8 cellular contexts compared by ENCODE assay signal in genomic region chr19:1260749-1261511, GRCh38. TPM values are rescaled to one million over a fixed set of nuclear protein-coding genes. Genes with fewer than 3 reads are reported as not detected.
DNase-seq lines count a peak whose midpoint lies in the region; ATAC-seq and TF ChIP-seq lines count a peak whose summit lies in the region.

No MANE protein-coding gene starts in this region.

- peak overlapping the region; percentile 90 for H3K4me3 Mint-ChIP-seq in CD8-positive, alpha-beta T cell
- peak overlapping the region; percentile 89 to 94 for H3K4me3 Mint-ChIP-seq in effector memory CD8-positive, alpha-beta T cell

- no peaks in the 10 kb centered on the region for H3K9me3 ChIP-seq in CD8-positive, alpha-beta T cell (ENCODE audit: low read length)
- no peaks in the 10 kb centered on the region for H3K9me3 ChIP-seq in HUES48 (ENCODE audit: control insufficient read depth, insufficient read depth, low read length)

- peak overlapping the region; percentile 98 for H3K4me3 ChIP-seq in CD8-positive, alpha-beta T cell (ENCODE audit: low read depth, low read length)
- H3K4me3 ChIP-seq in HUES48 (ENCODE audit: low read depth, low read length), result peak overlapping the region; percentile 83
- peak overlapping the region; percentile 52 for H3K4me3 ChIP-seq in mesendoderm (ENCODE audit: low read length)

- WGBS in mesendoderm (ENCODE audit: extremely low coverage, insufficient coverage, low lambda C conversion rate), result no CpG with 5 or more reads among the region's 82 CpGs

- POLR2A ChIA-PET in CD8-positive, alpha-beta T cell (lab: Charles Lee), result interaction anchor here (1.5 to 4.5 kb wide), 5 partner anchors 8 to 194 kb away, joined by 6 to 40 read pairs (median 9); partner anchors contain the start of genes ARHGAP45, CIRBP and FAM174C

- H3K27me3 Mint-ChIP-seq in CD8-positive, alpha-beta T cell (ENCODE audit: low read depth), result no peaks in the 10 kb centered on the region
- no peaks in the 10 kb centered on the region for H3K27me3 Mint-ChIP-seq in effector memory CD8-positive, alpha-beta T cell

- DNase-seq in CD8-positive, alpha-beta T cell, result peak; percentile 94 to 98 (median 97)
- DNase-seq in GM20000 (ENCODE audit: low spot score) (peak; percentile 98), NOMO-1 treated with DMSO at 0.1 percent for 48 hours (lab: John Stamatoyannopoulos, UW; ENCODE audit: unreplicated experiment) (peak; percentile 93), mesendoderm (peak; percentile 97)
- DNase-seq in activated CD8-positive, alpha-beta memory T cell treated with anti-CD3 and anti-CD28 coated beads for 48 hours (ENCODE audit: low read depth in 2 of 3, low spot score in 2 of 3), result peak; percentile 90 to 97 (median 94)
- peak; percentile 94 to 97 (median 96) for DNase-seq in effector memory CD8-positive, alpha-beta T cell
- DNase-seq in stimulated activated CD8-positive, alpha-beta memory T cell treated with anti-CD3 and anti-CD28 coated beads, Interleukin-12 subunit alpha, Interleukin-12 subunit beta, amount 100 ng/mL, for 4 hours (ENCODE audit: low read depth), result peak; percentile 97

- H2BK15ac ChIP-seq in mesendoderm (replicated peaks; ENCODE audit: low read depth), result no peak overlapping the region

- H3K36me3 ChIP-seq in CD8-positive, alpha-beta T cell (ENCODE audit: insufficient read depth, low read length), result peaks cover 18% of the 10 kb centered on the region
- H3K36me3 ChIP-seq in HUES48 (ENCODE audit: control insufficient read depth, insufficient read depth, low read length) (peaks cover 21% of the 10 kb centered on the region), mesendoderm (ENCODE audit: control insufficient read depth, insufficient read depth, low read length) (peaks cover 4% of the 10 kb centered on the region)

- intact Hi-C loops in CD8-positive, alpha-beta T cell (cut with DNase I, micrococcal nuclease), result loop anchor here in 1 of 2 experiments (1.0 kb wide), 2 partner anchors 8 to 12 kb away; partner anchors contain the start of gene CIRBP

- H3K4me1 ChIP-seq in CD8-positive, alpha-beta T cell (ENCODE audit: insufficient read depth, low read length), result peaks cover 70% of the 10 kb centered on the region
- H3K4me1 ChIP-seq in HUES48 (ENCODE audit: control insufficient read depth, insufficient read depth, low read length) (peaks cover 43% of the 10 kb centered on the region), mesendoderm (ENCODE audit: control insufficient read depth, low read depth, low read length) (peaks cover 9% of the 10 kb centered on the region)

- CTCF ChIA-PET in CD8-positive, alpha-beta T cell (lab: Charles Lee), result interaction anchor here (0.7 to 16.0 kb wide), 3 partner anchors 12 to 565 kb away, joined by 3 to 498 read pairs (median 3); partner anchors contain the start of gene ATP5F1D

- H3K27ac ChIP-seq in CD8-positive, alpha-beta T cell (ENCODE audit: low read depth, low read length), result peak overlapping the region; percentile 99
- H3K27ac ChIP-seq in HUES48 (ENCODE audit: low read depth, low read length) (peak overlapping the region; percentile 92), mesendoderm (ENCODE audit: low read depth, low read length) (peak overlapping the region; percentile 37)

- H3K23ac ChIP-seq in mesendoderm (ENCODE audit: low read length), result no peak overlapping the region

- peaks cover 57% of the 10 kb centered on the region for H3K4me1 Mint-ChIP-seq in CD8-positive, alpha-beta T cell (ENCODE audit: low read depth)
- peaks cover 44 to 52% of the 10 kb centered on the region in 2 donors for H3K4me1 Mint-ChIP-seq in effector memory CD8-positive, alpha-beta T cell (ENCODE audit: low read depth in 2 of 2)

- H2BK120ac ChIP-seq in mesendoderm (ENCODE audit: low read depth, low read length), result no peak overlapping the region

- H3K4ac ChIP-seq in mesendoderm (ENCODE audit: low read depth, low read length), result no peak overlapping the region

- peaks cover 12% of the 10 kb centered on the region for H3K36me3 Mint-ChIP-seq in CD8-positive, alpha-beta T cell
- H3K36me3 Mint-ChIP-seq in effector memory CD8-positive, alpha-beta T cell (ENCODE audit: insufficient read depth), result peaks cover 62% of the 10 kb centered on the region

- peak; percentile 77 for ATAC-seq in CD8-positive, alpha-beta T cell
- ATAC-seq in effector memory CD8-positive, alpha-beta T cell (replicated peaks), result peak; percentile 75

- H3K4me2 ChIP-seq in mesendoderm (ENCODE audit: low read length), result peak overlapping the region; percentile 95

- H3K56ac ChIP-seq in mesendoderm (ENCODE audit: low read length), result peak overlapping the region; percentile 86

- H4K8ac ChIP-seq in mesendoderm (ENCODE audit: low read depth, low read length), result no peak overlapping the region

- no peaks in the 10 kb centered on the region for H3K79me1 ChIP-seq in mesendoderm (ENCODE audit: low read length)

- peak overlapping the region; percentile 52 for H3K18ac ChIP-seq in mesendoderm (ENCODE audit: low read length)

- H3K9ac ChIP-seq in HUES48 (ENCODE audit: low read depth, low read length) (peak overlapping the region; percentile 56; the same call in 1 of the 2 replicates), mesendoderm (ENCODE audit: low read length) (peak overlapping the region; percentile 76)

- H2AK5ac ChIP-seq in mesendoderm (ENCODE audit: low read length), result no peak overlapping the region

- no peak for TF ChIP-seq CTCF in CD8-positive, alpha-beta T cell (IDR thresholded peaks at IDR 0.05)
- no peak for TF ChIP-seq CTCF in GM20000 (IDR thresholded peaks at IDR 0.05; ENCODE audit: extremely low read depth, missing control alignments)

- peaks cover 4% of the 10 kb centered on the region for H3K79me2 ChIP-seq in mesendoderm (ENCODE audit: control insufficient read depth, insufficient read depth, low read length)

- H3K9me3 Mint-ChIP-seq in CD8-positive, alpha-beta T cell, result no peaks in the 10 kb centered on the region
- no peaks in the 10 kb centered on the region for H3K9me3 Mint-ChIP-seq in effector memory CD8-positive, alpha-beta T cell

- no peak overlapping the region for H4K5ac ChIP-seq in mesendoderm (ENCODE audit: low read length)

- H2BK5ac ChIP-seq in mesendoderm (ENCODE audit: low read length), result peak overlapping the region; percentile 23

- H3K27ac Mint-ChIP-seq in CD8-positive, alpha-beta T cell, result peak overlapping the region; percentile 96
- peak overlapping the region; percentile 98 to 99 for H3K27ac Mint-ChIP-seq in effector memory CD8-positive, alpha-beta T cell

- H3K27me3 ChIP-seq in CD8-positive, alpha-beta T cell (ENCODE audit: insufficient read depth, low read length), result no peaks in the 10 kb centered on the region
- H3K27me3 ChIP-seq in HUES48 (ENCODE audit: control insufficient read depth, insufficient read depth, low read length) (no peaks in the 10 kb centered on the region), mesendoderm (ENCODE audit: insufficient read depth, low read length, poor library complexity) (no peaks in the 10 kb centered on the region)

RNA-seq across cellular contexts. Expression of gene CIRBP, which starts 8.2 kb away (rescaled TPM):
- total RNA-seq in CD8-positive, alpha-beta T cell, result 100 to 1,000 TPM; 689 to 695 TPM
- 93.3 TPM for polyA plus RNA-seq in mesendoderm (2013, experiment 1 of 2)
- polyA plus RNA-seq in mesendoderm (2013, experiment 2 of 2), result 93.6 TPM

RNA-seq across cellular contexts. Expression of gene MIDN, which starts 12.5 kb away (rescaled TPM):
- 100 to 1,000 TPM; 305 to 314 TPM for total RNA-seq in CD8-positive, alpha-beta T cell
- polyA plus RNA-seq in mesendoderm (2013, experiment 1 of 2), result 133 TPM
- polyA plus RNA-seq in mesendoderm (2013, experiment 2 of 2), result 131 TPM

RNA-seq across cellular contexts. Expression of gene FAM174C, which starts 14.4 kb away (rescaled TPM):
- total RNA-seq in CD8-positive, alpha-beta T cell, result 10 to 100 TPM; 36.2 to 37.4 TPM
- polyA plus RNA-seq in mesendoderm (2013, experiment 1 of 2), result 55.7 TPM
- 57.0 TPM for polyA plus RNA-seq in mesendoderm (2013, experiment 2 of 2)

RNA-seq across cellular contexts. Expression of gene ATP5F1D, which starts 19.4 kb away (rescaled TPM):
- total RNA-seq in CD8-positive, alpha-beta T cell, result 10 to 100 TPM; 86.2 to 96.3 TPM
- polyA plus RNA-seq in mesendoderm (2013, experiment 1 of 2), result 127 TPM
- 122 TPM for polyA plus RNA-seq in mesendoderm (2013, experiment 2 of 2)

RNA-seq across cellular contexts. Expression of gene CBARP, which starts 23.1 kb away (rescaled TPM):
- total RNA-seq in CD8-positive, alpha-beta T cell, result under 1 TPM; 0.49 to 0.67 TPM
- 3.2 TPM for polyA plus RNA-seq in mesendoderm (2013, experiment 1 of 2)
- 3.5 TPM for polyA plus RNA-seq in mesendoderm (2013, experiment 2 of 2)

Comparison
In these comparisons a context has a peak if more than half of its experiments do, and no peak if none do; other contexts are left out.
1. Peak in every context shown above with its lines: DNase-seq, ATAC-seq, H3K4me3 ChIP-seq and H3K27ac ChIP-seq.
2. H3K27ac ChIP-seq: peak in every context shown above with its lines; median percentile 99 in CD8-positive, alpha-beta T cell; 92 in HUES48; 37 in mesendoderm.